1 cellular context compared by ENCODE assay signal in genomic region chr12:121209629-121210572, GRCh38.
A peak's percentile ranks its signal among the peaks of the same experiment; 100 is the strongest.
TF ChIP-seq lines count a peak whose summit lies in the region.

Gene P2RX4, plus strand, starts transcription at chr12:121210129. Its CDS starts 36 bp downstream, at chr12:121210165.

TF ChIP-seq in A549, 52 proteins besides CTCF, POLR2A, EP300 and RAD21 (continued from another document):
- TF ChIP-seq REST (IDR thresholded peaks at IDR 0.05) (no peak), CHD2 (IDR thresholded peaks at IDR 0.05; ENCODE audit: low read length, partially characterized antibody) (no peak), ATOH8 (CRISPR knock-in tag; IDR thresholded peaks at IDR 0.05; ENCODE audit: low read depth) (no peak), PBX3 (IDR thresholded peaks at IDR 0.05) (0 out of 2 replicates have a peak, but pooled peaks have one; percentile 49), PHF8 (IDR thresholded peaks at IDR 0.05; ENCODE audit: borderline replicate concordance, low read depth) (peak; percentile 99), EHMT2 (IDR thresholded peaks at IDR 0.05; ENCODE audit: low read depth) (no peak), MAFK (IDR thresholded peaks at IDR 0.05; ENCODE audit: partially characterized antibody) (no peak), USF2 (IDR thresholded peaks at IDR 0.05) (no peak), BCL3 (IDR thresholded peaks at IDR 0.05) (0 out of 3 replicates have a peak, but pooled peaks have one; percentile 80), CBX2 (IDR thresholded peaks at IDR 0.05; ENCODE audit: borderline replicate concordance, low read depth) (no peak), JUN (IDR thresholded peaks at IDR 0.05) (peak in 1 of 2 experiments; percentile 87; a peak in 3 of 5 replicates), BHLHE40 (IDR thresholded peaks at IDR 0.05; ENCODE audit: low read depth, low read length) (no peak), HDAC2 (IDR thresholded peaks at IDR 0.05) (no peak), NPAS2 (CRISPR knock-in tag; IDR thresholded peaks at IDR 0.05; ENCODE audit: borderline replicate concordance) (no peak), TFCP2L1 (CRISPR knock-in tag; IDR thresholded peaks at IDR 0.05) (0 out of 2 replicates have a peak, but pooled peaks have one; percentile 33)
